ENCODE assay signal across 8 cellular contexts in the genomic region with DNA sequence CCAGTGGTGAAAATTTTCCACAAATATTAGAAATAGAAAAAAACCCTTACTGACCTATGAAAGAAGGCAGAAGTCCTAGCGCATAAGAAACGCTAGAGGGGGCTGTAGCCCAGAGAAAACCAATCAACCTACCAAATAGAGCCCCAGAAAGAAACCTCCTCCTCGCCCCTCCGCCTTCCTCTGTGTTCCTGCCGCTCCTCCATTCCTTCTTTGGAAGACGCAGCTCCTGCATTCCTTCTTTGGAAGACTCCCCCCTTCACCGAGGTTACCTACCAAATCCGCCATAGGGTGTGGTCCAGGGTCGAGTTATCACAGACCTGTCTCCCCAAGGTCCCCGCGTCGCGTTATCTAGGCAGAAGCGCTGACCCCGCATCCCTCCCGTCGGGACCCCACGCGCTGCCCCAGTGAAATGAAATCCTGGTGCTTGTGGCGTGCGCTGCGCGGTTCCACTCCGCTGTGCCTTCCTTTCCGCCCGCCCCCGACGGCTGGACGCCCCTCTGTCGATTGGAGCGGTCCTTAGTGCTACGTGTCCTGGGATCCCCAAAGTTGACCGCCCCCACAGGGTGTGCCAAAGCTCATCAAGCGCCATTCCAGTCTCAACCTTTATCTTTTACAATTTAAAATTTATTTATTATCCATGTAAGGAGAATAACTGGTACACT. TPM values are rescaled to one million over a fixed set of nuclear protein-coding genes. Genes with fewer than 3 reads are reported as not detected.
DNase-seq lines count a peak whose midpoint lies in the region; ATAC-seq and TF ChIP-seq lines count a peak whose summit lies in the region.

No MANE protein-coding gene starts in this region.

- in situ Hi-C loops in brain microvascular endothelial cell (cut with HindIII; ENCODE audit: low pct_ligation_motif_present, low sequenced_read_pairs) (no loop called here), gastrocnemius medialis (cut with MboI; ENCODE audit: low sequenced_read_pairs in 4 of 4) (no loop called here)

- TF ChIP-seq CTCF in brain microvascular endothelial cell (IDR thresholded peaks at IDR 0.05; ENCODE audit: low read depth, low read length, missing control alignments) (peak; percentile 85), gastrocnemius medialis (IDR thresholded peaks at IDR 0.05 in 4 of 5, conservative IDR thresholded peaks at IDR 0.05 in 1 of 5) (peak in 3 of 5 experiments; percentile 20 to 49 (median 41))

- DNase-seq in GM04503 (ENCODE audit: low read depth) = peak; percentile 15
- DNase-seq in NCI-H1105 (lab: John Stamatoyannopoulos, UW) = peak; percentile 38
- peak; percentile 35 for DNase-seq in T-helper 9 cell
- peak; percentile 80 for DNase-seq in brain microvascular endothelial cell
- no peak for DNase-seq in gastrocnemius medialis

- H3K36me3 ChIP-seq in brain microvascular endothelial cell (replicated peaks) (no peaks in the 10 kb centered on the region), iPS-15b (ENCODE audit: control insufficient read depth, insufficient read depth, low read length) (no peaks in the 10 kb centered on the region), gastrocnemius medialis (no peaks in the 10 kb centered on the region)

- H3K9ac ChIP-seq in iPS-15b (ENCODE audit: low read depth, low read length) = peak overlapping the region; percentile 72

- TF ChIP-seq POLR2A in gastrocnemius medialis (IDR thresholded peaks at IDR 0.05) = no peak

- intact Hi-C loops in gastrocnemius medialis (cut with DNase I; ENCODE audit: low total_unique reads) = no loop called here

- H3K4me1 ChIP-seq in iPS-15b (ENCODE audit: control insufficient read depth, insufficient read depth, low read length) = no peaks in the 10 kb centered on the region
- no peaks in the 10 kb centered on the region for H3K4me1 ChIP-seq in gastrocnemius medialis

- H3K4me3 ChIP-seq in brain microvascular endothelial cell (ENCODE audit: low read depth, low read length) = peak overlapping the region; percentile 56
- peak overlapping the region; percentile 86 for H3K4me3 ChIP-seq in iPS-15b (ENCODE audit: low read depth, low read length)
- peak overlapping the region in 1 of 4 donors; percentile 29 for H3K4me3 ChIP-seq in gastrocnemius medialis

- H3K27me3 ChIP-seq in brain microvascular endothelial cell (replicated peaks) = peaks cover 40% of the 10 kb centered on the region
- peaks cover 40% of the 10 kb centered on the region for H3K27me3 ChIP-seq in iPS-15b (ENCODE audit: control insufficient read depth, insufficient read depth, low read length)
- peaks cover 36 to 53% (median 45%) of the 10 kb centered on the region in 3 donors for H3K27me3 ChIP-seq in gastrocnemius medialis

- H3K9me3 ChIP-seq in iPS-15b (ENCODE audit: control insufficient read depth, insufficient read depth, low read length) (no peaks in the 10 kb centered on the region), gastrocnemius medialis (no peaks in the 10 kb centered on the region)

- ATAC-seq in gastrocnemius medialis (peak in 1 of 2 donors; percentile 33), HG03139 (IDR thresholded peaks at IDR 0.05; ENCODE audit: unreplicated experiment) (no peak), HG02610 (IDR thresholded peaks at IDR 0.05; ENCODE audit: unreplicated experiment) (no peak)

- H3K27ac ChIP-seq in brain microvascular endothelial cell (no peak overlapping the region), gastrocnemius medialis (no peak overlapping the region)

RNA-seq across cellular contexts. Expression of a gene that starts 12.9 kb away (rescaled TPM):
- 100 to 1,000 TPM in 1 of 4 donors, 10 to 100 TPM in 3; 44.5 to 103 (median 85.4) TPM for total RNA-seq in gastrocnemius medialis

RNA-seq across cellular contexts. Expression of a gene that starts 31.1 kb away (rescaled TPM):
- total RNA-seq in gastrocnemius medialis = 10 to 100 TPM; 12.3 to 21.5 (median 14.9) TPM

Comparison
In these comparisons a context has a peak if more than half of its experiments do, and no peak if none do; other contexts are left out.
1. DNase-seq: peak in GM04503 (single experiment), NCI-H1105 (single experiment), T-helper 9 cell (single experiment) and brain microvascular endothelial cell (single experiment); none in gastrocnemius medialis (0 of 2).